ENCODE assay signal across 1 cellular context in genomic region chr15:57079907-57080750, GRCh38.
TF ChIP-seq lines count a peak whose summit lies in the region.

No MANE protein-coding gene starts in this region.

TF ChIP-seq in K562, 482 proteins besides CTCF, POLR2A, EP300 and RAD21:
- TF ChIP-seq FOSL1 (tag; conservative IDR thresholded peaks at IDR 0.05) (no peak), EGR1 (conservative IDR thresholded peaks at IDR 0.05) (no peak), ZNF583 (CRISPR knock-in tag; IDR thresholded peaks at IDR 0.05) (no peak), KAT8 (IDR thresholded peaks at IDR 0.05; ENCODE audit: low read depth) (no peak), ZNF644 (tag; IDR thresholded peaks at IDR 0.05; ENCODE audit: low read depth) (no peak), SREBF2 (CRISPR knock-in tag; IDR thresholded peaks at IDR 0.05) (no peak), ZNF395 (CRISPR knock-in tag; IDR thresholded peaks at IDR 0.05) (no peak), MECOM (CRISPR knock-in tag; IDR thresholded peaks at IDR 0.05) (no peak), PBX2 (CRISPR knock-in tag; IDR thresholded peaks at IDR 0.05; ENCODE audit: low read depth) (no peak), PBX2 (tag; conservative IDR thresholded peaks at IDR 0.05; ENCODE audit: low read depth) (peak; percentile 70; the same call in 1 of the 2 replicates), ZNF717 (CRISPR knock-in tag; IDR thresholded peaks at IDR 0.05) (no peak), COPS2 (conservative IDR thresholded peaks at IDR 0.05) (no peak), MEIS2 (IDR thresholded peaks at IDR 0.05; ENCODE audit: partially characterized antibody) (peak; percentile 55), NUFIP1 (IDR thresholded peaks at IDR 0.05; ENCODE audit: partially characterized antibody) (no peak), PML (IDR thresholded peaks at IDR 0.05; ENCODE audit: low read length) (no peak)
